In the genomic region with DNA sequence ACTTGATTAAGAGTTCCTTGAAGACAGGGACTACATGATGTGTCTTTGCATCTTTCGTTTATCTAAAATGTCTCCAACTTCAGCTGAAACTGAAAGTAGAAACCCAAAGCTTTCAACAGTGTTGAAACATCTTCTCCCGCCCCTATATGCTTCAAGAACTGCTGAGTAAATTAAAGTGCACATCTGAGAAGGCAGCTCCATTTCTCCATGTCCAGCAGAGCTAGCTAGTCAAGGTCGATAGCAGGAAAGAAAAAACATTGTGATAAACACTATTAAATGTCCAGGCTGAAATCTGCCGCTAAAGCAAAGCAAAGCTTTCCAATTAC, we compare ENCODE assay signal across 10 cellular contexts.
DNase-seq lines count a peak whose midpoint lies in the region; ATAC-seq and TF ChIP-seq lines count a peak whose summit lies in the region.
"Had no signal": no experiment of that assay in that cellular context is flagged by ENCODE, and none has a peak within 500 bp of the region (broad histone marks: within the 10 kb centered on the region; RNA-seq: fewer than 3 reads in every experiment).

No MANE protein-coding gene starts in this region.

- ATAC-seq in DND-41 (ENCODE audit: insufficient read depth, low read depth) = peak; percentile 66; the same call in 1 of the 3 replicates
- ATAC-seq in activated T-helper 17 cell treated with anti-CD3 and anti-CD28 coated beads, Interleukin-2, amount 50 U/mL, for 72 hours (replicated peaks) = peak; percentile 66
- no peak for ATAC-seq in natural killer cell
- no peak for ATAC-seq in gastroesophageal sphincter
- ATAC-seq: naive thymus-derived CD8-positive, alpha-beta T cell had no signal

- H3K4me3 ChIP-seq in DND-41 (ENCODE audit: low read depth in 1 of 2, low read length in 2 of 2) (no peak overlapping the region), GM23248 (peak overlapping the region; percentile 32; the same call in 1 of the 2 replicates), gastroesophageal sphincter (no peak overlapping the region)

- intact Hi-C loops in natural killer cell (cut with micrococcal nuclease) = no loop called here

- no peak for TF ChIP-seq EP300 in gastroesophageal sphincter (IDR thresholded peaks at IDR 0.05)

- no peaks in the 10 kb centered on the region for H3K9me2 ChIP-seq in GM23248 (ENCODE audit: insufficient read depth)

- H3K36me3 Mint-ChIP-seq in activated T-helper 17 cell treated with anti-CD3 and anti-CD28 coated beads, Interleukin-2, amount 50 U/mL, for 72 hours (ENCODE audit: low read depth) = no peaks in the 10 kb centered on the region
- H3K36me3 Mint-ChIP-seq in natural killer cell = no peaks in the 10 kb centered on the region
- H3K36me3 Mint-ChIP-seq: naive thymus-derived CD8-positive, alpha-beta T cell had no signal

- H3K36me3 ChIP-seq in DND-41 (ENCODE audit: insufficient read depth, low read length) (no peaks in the 10 kb centered on the region), GM23248 (ENCODE audit: low read depth) (no peaks in the 10 kb centered on the region), gastroesophageal sphincter (no peaks in the 10 kb centered on the region)

- no peak overlapping the region for H3K27ac ChIP-seq in DND-41 (ENCODE audit: low read length)
- no peak overlapping the region for H3K27ac ChIP-seq in GM23248
- H3K27ac ChIP-seq in gastroesophageal sphincter = peak overlapping the region in 1 of 4 donors; percentile 1

- H3K9ac ChIP-seq in DND-41 (ENCODE audit: low read depth, low read length) (no peak overlapping the region), GM23248 (peak overlapping the region; percentile 42)

- H2AFZ ChIP-seq in DND-41 (ENCODE audit: low read depth, low read length) = peak overlapping the region; percentile 29; the same call in 1 of the 2 replicates
- peak overlapping the region; percentile 65 for H2AFZ ChIP-seq in GM23248

- in situ Hi-C loops in GM23248 (cut with MboI) = no loop called here

- no peak overlapping the region for H3K27ac Mint-ChIP-seq in activated T-helper 17 cell treated with anti-CD3 and anti-CD28 coated beads, Interleukin-2, amount 50 U/mL, for 72 hours
- peak overlapping the region in 1 of 2 donors; percentile 57 for H3K27ac Mint-ChIP-seq in natural killer cell

- no peak overlapping the region for H3K4me2 ChIP-seq in DND-41 (ENCODE audit: insufficient read depth, low read length)
- peak overlapping the region; percentile 42 for H3K4me2 ChIP-seq in GM23248 (ENCODE audit: unreplicated experiment)

- H3K79me2 ChIP-seq in DND-41 (ENCODE audit: insufficient read depth, low read length) = no peaks in the 10 kb centered on the region
- no peaks in the 10 kb centered on the region for H3K79me2 ChIP-seq in GM23248 (ENCODE audit: insufficient read depth)

- no peaks in the 10 kb centered on the region for H3F3A ChIP-seq in GM23248 (ENCODE audit: insufficient read depth)

- H4K20me1 ChIP-seq in DND-41 (ENCODE audit: insufficient read depth, low read length) (no peaks in the 10 kb centered on the region), GM23248 (ENCODE audit: insufficient read depth) (no peaks in the 10 kb centered on the region)

- WGBS in GM23248 (ENCODE audit: low coverage in 1 of 2, low lambda C conversion rate in 2 of 2, missing lambda C conversion rate in 2 of 2), 2 experiments = 51 to 57% methylated on average over 4 of the region's 4 CpGs
- WGBS in gastroesophageal sphincter (ENCODE audit: low coverage in 1 of 2), 2 donors = 34 to 49% methylated on average over 4 of the region's 4 CpGs

- H3K4me3 Mint-ChIP-seq in activated T-helper 17 cell treated with anti-CD3 and anti-CD28 coated beads, Interleukin-2, amount 50 U/mL, for 72 hours = peak overlapping the region; percentile 61
- peak overlapping the region; percentile 32 for H3K4me3 Mint-ChIP-seq in natural killer cell

- TF ChIP-seq POLR2A in gastroesophageal sphincter (IDR thresholded peaks at IDR 0.05) = no peak

- H3K27me3 Mint-ChIP-seq in activated T-helper 17 cell treated with anti-CD3 and anti-CD28 coated beads, Interleukin-2, amount 50 U/mL, for 72 hours = no peaks in the 10 kb centered on the region
- H3K27me3 Mint-ChIP-seq in natural killer cell (ENCODE audit: low read depth in 2 of 2) = peaks cover 0 to 2% of the 10 kb centered on the region in 2 donors
- H3K27me3 Mint-ChIP-seq: naive thymus-derived CD8-positive, alpha-beta T cell had no signal

- H3K4me1 ChIP-seq in DND-41 (ENCODE audit: insufficient read depth, low read length) (peaks cover 26% of the 10 kb centered on the region), GM23248 (ENCODE audit: insufficient read depth) (no peaks in the 10 kb centered on the region; the same call in 1 of the 2 replicates), gastroesophageal sphincter (no peaks in the 10 kb centered on the region)

- POLR2A ChIA-PET in GM10248 (lab: Yijun Ruan, JAX) = no interaction called here

- CTCF ChIA-PET in GM10248 (lab: Yijun Ruan, JAX) = interaction anchor here (1.6 kb wide), 1 partner anchor 32 kb away, joined by 3 read pairs; no protein-coding TSS in a partner anchor

- DNase-seq in DND-41 (no peak), GM23248 (peak; percentile 20), natural killer cell (no peak), NCI-H128 (lab: John Stamatoyannopoulos, UW; ENCODE audit: unreplicated experiment) (no peak), GM10248 (ENCODE audit: extremely low spot score) (no peak)
- DNase-seq in activated effector memory CD4-positive, alpha-beta T cell treated with anti-CD3 and anti-CD28 coated beads, Interleukin-2, amount 50 U/mL, for 16 hours = no peak
- DNase-seq: amniotic stem cell; naive thymus-derived CD8-positive, alpha-beta T cell had no signal

- H3K9me3 Mint-ChIP-seq in activated T-helper 17 cell treated with anti-CD3 and anti-CD28 coated beads, Interleukin-2, amount 50 U/mL, for 72 hours = no peaks in the 10 kb centered on the region
- H3K9me3 Mint-ChIP-seq in natural killer cell = no peaks in the 10 kb centered on the region

- H3K27me3 ChIP-seq in DND-41 (ENCODE audit: insufficient read depth, low read length, poor library complexity) = no peaks in the 10 kb centered on the region
- no peaks in the 10 kb centered on the region for H3K27me3 ChIP-seq in GM23248 (replicated peaks; ENCODE audit: insufficient read depth)
- H3K27me3 ChIP-seq in gastroesophageal sphincter = no peaks in the 10 kb centered on the region

- peaks cover 8% of the 10 kb centered on the region for H3K4me1 Mint-ChIP-seq in activated T-helper 17 cell treated with anti-CD3 and anti-CD28 coated beads, Interleukin-2, amount 50 U/mL, for 72 hours
- H3K4me1 Mint-ChIP-seq in natural killer cell = peaks cover 0 to 11% of the 10 kb centered on the region in 2 donors

- H3K9me3 ChIP-seq in DND-41 (ENCODE audit: insufficient read depth, low read length, severe bottlenecking) (no peaks in the 10 kb centered on the region), GM23248 (ENCODE audit: low read depth) (no peaks in the 10 kb centered on the region), gastroesophageal sphincter (no peaks in the 10 kb centered on the region)

- TF ChIP-seq CTCF in DND-41 (IDR thresholded peaks at IDR 0.05; ENCODE audit: borderline replicate concordance, extremely low read depth, low read length, poor library complexity, severe bottlenecking) = no peak
- no peak for TF ChIP-seq CTCF in natural killer cell (IDR thresholded peaks at IDR 0.05)
- no peak for TF ChIP-seq CTCF in gastroesophageal sphincter (IDR thresholded peaks at IDR 0.05)
- no peak for TF ChIP-seq CTCF in GM10248 (IDR thresholded peaks at IDR 0.05; ENCODE audit: control extremely low read depth, extremely low read depth, low read depth, missing control alignments)

Comparison
In these comparisons a context has a peak if more than half of its experiments do, and no peak if none do; other contexts are left out.
1. ATAC-seq: peak in DND-41 (single experiment) and activated T-helper 17 cell treated with anti-CD3 and anti-CD28 coated beads, Interleukin-2, amount 50 U/mL, for 72 hours (single experiment); none in natural killer cell (0 of 3) and gastroesophageal sphincter (single experiment).